Comparison of ENCODE assay signal across 21 cellular contexts in genomic region chr12:19849208-19849607, GRCh38.
"Had no signal": no experiment of that assay in that cellular context is flagged by ENCODE, and none has a peak within 500 bp of the region (broad histone marks: within the 10 kb centered on the region; RNA-seq: fewer than 3 reads in every experiment).

No MANE protein-coding gene starts in this region.

- H3K4me3 Mint-ChIP-seq: endodermal cell, memory B cell, naive B cell, nephron had no signal

- ATAC-seq: lower lobe of right lung had no signal

- H2AFZ ChIP-seq: parathyroid adenoma had no signal

- H3K4me1 Mint-ChIP-seq: endodermal cell, memory B cell, naive B cell had no signal

- H3K9me3 ChIP-seq: lower lobe of right lung, prostate gland, thyroid gland, upper lobe of left lung, vagina had no signal

- FAIRE-seq: endothelial cell of umbilical vein, small intestine had no signal

- H3K27ac ChIP-seq: parathyroid adenoma, prostate gland, upper lobe of left lung, vagina had no signal

- H3K36me3 Mint-ChIP-seq: memory B cell, naive B cell had no signal

- H3K4me1 ChIP-seq: parathyroid adenoma, prostate gland, vagina had no signal

- H3K4me3 ChIP-seq: coronary artery, lower lobe of right lung, prostate gland, thyroid gland, upper lobe of left lung, vagina had no signal

- H3K27me3 Mint-ChIP-seq: memory B cell, naive B cell had no signal

- H3K27ac Mint-ChIP-seq: endodermal cell, memory B cell, naive B cell had no signal

- DNase-seq: effector CD4-positive, alpha-beta T cell; endodermal cell; foreskin melanocyte; head of caudate nucleus; hippocampal formation; lower lobe of right lung; naive B cell; occipital lobe; retina; small intestine; stimulated activated CD4-positive, alpha-beta T cell treated with anti-CD3 and anti-CD28 coated beads, Interleukin-2, amount 100 ng/mL, for 48 hours; stimulated activated naive CD4-positive, alpha-beta T cell treated with Interleukin-2 at 50 U/mL for 16 hours; thyroid gland; upper lobe of left lung had no signal

- H3K36me3 ChIP-seq: lower lobe of right lung, prostate gland, thyroid gland, upper lobe of left lung, vagina had no signal

- H3K27me3 ChIP-seq: thyroid gland, upper lobe of left lung, vagina had no signal

- H3K79me2 ChIP-seq: parathyroid adenoma had no signal

- H3K9ac ChIP-seq: parathyroid adenoma had no signal
